Comparison of ENCODE assay signal across 8 cellular contexts in the genomic region with DNA sequence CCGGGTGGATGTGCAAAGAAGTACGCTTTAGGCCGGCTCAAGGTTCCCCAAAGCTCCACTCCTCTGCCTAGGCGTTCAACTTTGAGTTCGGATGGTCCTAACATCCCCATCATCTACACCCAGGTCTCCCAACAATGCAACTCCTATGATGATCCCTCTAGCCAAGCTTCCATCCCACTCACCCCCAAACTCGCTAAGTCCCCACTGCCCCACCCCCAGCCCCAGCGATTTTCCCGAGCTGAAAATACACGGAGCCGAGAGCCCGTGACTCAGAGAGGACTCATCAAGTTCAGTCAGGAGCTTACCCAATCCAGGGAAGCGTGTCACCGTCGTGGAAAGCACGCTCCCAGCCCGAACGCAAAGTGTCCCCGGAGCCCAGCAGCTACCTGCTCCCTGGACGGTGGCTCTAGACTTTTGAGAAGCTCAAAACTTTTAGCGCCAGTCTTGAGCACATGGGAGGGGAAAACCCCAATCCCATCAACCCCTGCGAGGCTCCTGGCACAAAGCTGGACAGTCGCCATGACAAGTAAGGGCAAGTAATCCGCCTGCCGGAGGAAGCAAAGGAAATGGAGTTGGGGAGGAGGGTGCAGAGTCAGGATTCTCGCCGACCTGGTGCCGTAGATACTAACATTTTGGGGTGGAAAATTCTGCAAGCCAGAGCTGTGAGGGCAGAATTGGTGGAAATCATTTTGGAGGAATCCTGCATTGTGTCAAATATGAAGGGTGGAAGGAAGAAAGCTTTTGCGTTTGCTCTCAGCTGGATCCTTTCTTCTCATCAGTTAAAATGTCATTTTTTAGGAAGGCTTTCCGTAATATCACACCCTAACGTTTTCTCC. TPM values are rescaled to one million over a fixed set of nuclear protein-coding genes. Genes with fewer than 3 reads are reported as not detected.
DNase-seq lines count a peak whose midpoint lies in the region; ATAC-seq and TF ChIP-seq lines count a peak whose summit lies in the region.

A gene (minus strand): TSS at position 419 of the 836 bp plus-strand sequence. CDS start 10,896 bp downstream, outside the sequence.

- DNase-seq in A172 (ENCODE audit: low spot score) (peak; percentile 91), MG63 (peak; percentile 89), SHP77 (lab: John Stamatoyannopoulos, UW) (peak; percentile 92 to 94), fibroblast of peridontal ligament (ENCODE audit: extremely low read depth) (peak; percentile 92), natural killer cell (peak; percentile 85)
- peak; percentile 88 for DNase-seq in activated T-helper 2 cell treated with anti-CD3 and anti-CD28 coated beads, Interferon-gamma antibody, Interleukin-2, Interleukin-4, amounts not matched to agents 10 μg/mL and 5 μg/mL and 100 μg/mL, durations not matched to agents 14 hours and 24 hours and 36 hours (ENCODE audit: low spot score)
- peak; percentile 89 for DNase-seq in stimulated activated naive B cell treated with anti-CD40 and anti-IgM and Interleukin-4, amounts not matched to agents 10 μg/mL and 1 μg/mL and 100 μg/mL, for 72 hours

- ATAC-seq in GM18909 (IDR thresholded peaks at IDR 0.05; ENCODE audit: poor library complexity, unreplicated experiment) = peak; percentile 39
- ATAC-seq in natural killer cell = peak; percentile 54 to 75 (median 56)
- peak; percentile 53 to 58 for ATAC-seq in stimulated activated naive B cell treated with anti-CD40 and anti-IgM and Interleukin-4, amounts not matched to agents 10 μg/mL and 1 μg/mL and 100 μg/mL, for 72 hours (replicated peaks)

- H3K36me3 Mint-ChIP-seq in activated T-helper 2 cell treated with anti-CD3 and anti-CD28 coated beads, Interferon-gamma antibody, Interleukin-2, Interleukin-4, amounts not matched to agents 10 μg/mL and 5 μg/mL and 100 μg/mL, durations not matched to agents 14 hours and 24 hours and 36 hours (ENCODE audit: low read depth) = peaks cover 42% of the 10 kb centered on the region
- H3K36me3 Mint-ChIP-seq in natural killer cell = no peaks in the 10 kb centered on the region
- H3K36me3 Mint-ChIP-seq in stimulated activated naive B cell treated with anti-CD40 and anti-IgM and Interleukin-4, amounts not matched to agents 10 μg/mL and 1 μg/mL and 100 μg/mL, for 72 hours = peaks cover 18 to 44% of the 10 kb centered on the region in 2 donors

- peak within 1 kb of the TSS; percentile 94 for H3K4me3 Mint-ChIP-seq in activated T-helper 2 cell treated with anti-CD3 and anti-CD28 coated beads, Interferon-gamma antibody, Interleukin-2, Interleukin-4, amounts not matched to agents 10 μg/mL and 5 μg/mL and 100 μg/mL, durations not matched to agents 14 hours and 24 hours and 36 hours (ENCODE audit: low read depth)
- H3K4me3 Mint-ChIP-seq in natural killer cell = peak within 1 kb of the TSS; percentile 92
- H3K4me3 Mint-ChIP-seq in stimulated activated naive B cell treated with anti-CD40 and anti-IgM and Interleukin-4, amounts not matched to agents 10 μg/mL and 1 μg/mL and 100 μg/mL, for 72 hours = peak within 1 kb of the TSS; percentile 88 to 91

- peak within 1 kb of the TSS; percentile 97 for H3K27ac Mint-ChIP-seq in activated T-helper 2 cell treated with anti-CD3 and anti-CD28 coated beads, Interferon-gamma antibody, Interleukin-2, Interleukin-4, amounts not matched to agents 10 μg/mL and 5 μg/mL and 100 μg/mL, durations not matched to agents 14 hours and 24 hours and 36 hours
- H3K27ac Mint-ChIP-seq in natural killer cell = peak within 1 kb of the TSS; percentile 96 to 100
- H3K27ac Mint-ChIP-seq in stimulated activated naive B cell treated with anti-CD40 and anti-IgM and Interleukin-4, amounts not matched to agents 10 μg/mL and 1 μg/mL and 100 μg/mL, for 72 hours = peak within 1 kb of the TSS; percentile 99

- H3K9me3 Mint-ChIP-seq in activated T-helper 2 cell treated with anti-CD3 and anti-CD28 coated beads, Interferon-gamma antibody, Interleukin-2, Interleukin-4, amounts not matched to agents 10 μg/mL and 5 μg/mL and 100 μg/mL, durations not matched to agents 14 hours and 24 hours and 36 hours = no peaks in the 10 kb centered on the region
- no peaks in the 10 kb centered on the region for H3K9me3 Mint-ChIP-seq in natural killer cell
- H3K9me3 Mint-ChIP-seq in stimulated activated naive B cell treated with anti-CD40 and anti-IgM and Interleukin-4, amounts not matched to agents 10 μg/mL and 1 μg/mL and 100 μg/mL, for 72 hours = no peaks in the 10 kb centered on the region

- H3K27me3 Mint-ChIP-seq in activated T-helper 2 cell treated with anti-CD3 and anti-CD28 coated beads, Interferon-gamma antibody, Interleukin-2, Interleukin-4, amounts not matched to agents 10 μg/mL and 5 μg/mL and 100 μg/mL, durations not matched to agents 14 hours and 24 hours and 36 hours (ENCODE audit: low read depth) = no peaks in the 10 kb centered on the region
- no peaks in the 10 kb centered on the region for H3K27me3 Mint-ChIP-seq in natural killer cell (ENCODE audit: low read depth in 2 of 2)
- no peaks in the 10 kb centered on the region for H3K27me3 Mint-ChIP-seq in stimulated activated naive B cell treated with anti-CD40 and anti-IgM and Interleukin-4, amounts not matched to agents 10 μg/mL and 1 μg/mL and 100 μg/mL, for 72 hours

- H3K36me3 ChIP-seq in MG63 = peaks cover 34% of the 10 kb centered on the region

- H3K4me1 Mint-ChIP-seq in activated T-helper 2 cell treated with anti-CD3 and anti-CD28 coated beads, Interferon-gamma antibody, Interleukin-2, Interleukin-4, amounts not matched to agents 10 μg/mL and 5 μg/mL and 100 μg/mL, durations not matched to agents 14 hours and 24 hours and 36 hours (ENCODE audit: low read depth) = peaks cover 34% of the 10 kb centered on the region
- peaks cover 34 to 37% of the 10 kb centered on the region in 2 donors for H3K4me1 Mint-ChIP-seq in natural killer cell
- H3K4me1 Mint-ChIP-seq in stimulated activated naive B cell treated with anti-CD40 and anti-IgM and Interleukin-4, amounts not matched to agents 10 μg/mL and 1 μg/mL and 100 μg/mL, for 72 hours = peaks cover 25 to 44% of the 10 kb centered on the region in 2 donors

- no peaks in the 10 kb centered on the region for H3K27me3 ChIP-seq in MG63

- TF ChIP-seq CTCF in natural killer cell (IDR thresholded peaks at IDR 0.05) = no peak

- no peaks in the 10 kb centered on the region for H3K9me3 ChIP-seq in MG63

- H3K4me3 ChIP-seq in MG63 = peak within 1 kb of the TSS; percentile 91

- intact Hi-C loops in activated T-helper 2 cell treated with anti-CD3 and anti-CD28 coated beads, Interferon-gamma antibody, Interleukin-2, Interleukin-4, amounts not matched to agents 10 μg/mL and 5 μg/mL and 100 μg/mL, durations not matched to agents 14 hours and 24 hours and 36 hours (cut with micrococcal nuclease) = loop anchor here (1.0 to 10.0 kb wide), 8 partner anchors 114 to 538 kb away; a partner anchor contains a TSS
- intact Hi-C loops in natural killer cell (cut with micrococcal nuclease) = loop anchor here (2.0 to 10.0 kb wide), 10 partner anchors 72 to 672 kb away; a partner anchor contains a TSS

RNA-seq across cellular contexts. Expression of the gene that starts here (rescaled TPM):
- 99.3 and 107 TPM in 2 replicates for total RNA-seq in A172 (2014; rRNA removed; shearing (Covaris generic))
- total RNA-seq in MG63 (2014; rRNA removed; shearing (Covaris generic); ENCODE audit: low replicate concordance) = 2.8 and 12.2 TPM in 2 replicates
- total RNA-seq in activated T-helper 2 cell treated with anti-CD3 and anti-CD28 coated beads, Interferon-gamma antibody, Interleukin-2, Interleukin-4, amounts not matched to agents 10 μg/mL and 5 μg/mL and 100 μg/mL, durations not matched to agents 14 hours and 24 hours and 36 hours = 165 and 174 TPM in 2 replicates
- 10 to 100 TPM; 56.5 to 65.5 (median 62.0) TPM for total RNA-seq in natural killer cell

Comparison
In these comparisons a context has a peak if more than half of its experiments do, and no peak if none do; other contexts are left out.
1. Peak in every context shown above with its lines: DNase-seq, ATAC-seq and H3K4me3 ChIP-seq.